In the genomic region with DNA sequence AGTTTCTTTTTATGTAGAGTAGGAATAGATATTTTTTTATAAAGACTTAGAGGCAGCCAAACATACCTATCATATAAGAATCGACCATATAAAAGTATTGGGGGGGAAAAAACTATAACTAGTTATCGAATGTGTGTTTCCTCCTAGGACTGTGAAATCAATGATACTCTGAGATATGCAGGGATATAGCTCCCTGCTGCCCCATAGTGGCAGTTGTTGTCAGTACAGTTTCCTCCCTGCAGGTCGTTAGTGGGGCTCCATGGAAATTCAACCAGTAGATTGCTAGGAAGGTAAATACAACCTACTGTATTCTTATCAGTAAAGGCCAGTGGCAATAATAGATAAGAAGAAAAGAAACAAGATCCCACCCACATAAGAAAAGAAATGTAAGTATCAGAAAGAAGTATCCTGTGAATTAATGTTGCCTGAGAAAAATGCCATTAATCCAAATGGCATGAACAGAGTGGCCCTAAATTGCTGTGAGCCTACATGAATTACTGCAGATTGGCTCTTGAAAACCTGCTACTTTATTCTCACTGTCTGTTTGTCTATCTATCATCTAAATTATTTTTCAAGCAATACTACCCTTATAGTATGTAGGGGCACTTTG, we compare ENCODE assay signal across 8 cellular contexts.
DNase-seq lines count a peak whose midpoint lies in the region; ATAC-seq, FAIRE-seq and TF ChIP-seq lines count a peak whose summit lies in the region.

No MANE protein-coding gene starts in this region.

- no peak overlapping the region for H3K9ac ChIP-seq in endothelial cell of umbilical vein (replicated peaks; ENCODE audit: extremely low read depth, insufficient read depth, low read length)

- 69% methylated on average over 3 of the region's 3 CpGs for WGBS in prostate gland

- H3K9me1 ChIP-seq in endothelial cell of umbilical vein (replicated peaks; ENCODE audit: control insufficient read depth, extremely low read depth, insufficient read depth, low read length): no peaks in the 10 kb centered on the region

- no peak overlapping the region for H3K4me3 ChIP-seq in endothelial cell of umbilical vein (replicated peaks in 1 of 3; ENCODE audit: insufficient read depth in 1 of 3, low read depth in 1 of 3, low read length in 3 of 3)
- no peak overlapping the region for H3K4me3 ChIP-seq in prostate gland
- no peak overlapping the region for H3K4me3 ChIP-seq in gastrocnemius medialis

- in situ Hi-C loops in gastrocnemius medialis (cut with MboI; ENCODE audit: low sequenced_read_pairs in 4 of 4): loop anchor here in 1 of 4 donors (10.0 kb wide), 1 partner anchor 460 kb away; no protein-coding TSS in a partner anchor

- H3K27ac Mint-ChIP-seq in activated CD8-positive, alpha-beta memory T cell treated with anti-CD3 and anti-CD28 coated beads, Interleukin-2, amount 10 ng/mL, durations not matched to agents 7 days and 5 days: no peak overlapping the region
- no peak overlapping the region for H3K27ac Mint-ChIP-seq in T-helper 17 cell

- TF ChIP-seq CTCF in endothelial cell of umbilical vein (IDR thresholded peaks at IDR 0.05; ENCODE audit: extremely low read depth in 1 of 2, insufficient read depth in 1 of 2, low read depth in 1 of 2, low read length in 2 of 2): peak; percentile 64 to 67
- peak in 3 of 4 experiments; percentile 33 to 40 (median 39) for TF ChIP-seq CTCF in prostate gland (IDR thresholded peaks at IDR 0.05)
- peak in 2 of 5 experiments; percentile 13 to 37 for TF ChIP-seq CTCF in gastrocnemius medialis (IDR thresholded peaks at IDR 0.05 in 4 of 5, conservative IDR thresholded peaks at IDR 0.05 in 1 of 5)

- H3K4me2 ChIP-seq in endothelial cell of umbilical vein (ENCODE audit: insufficient read depth, low read length): no peak overlapping the region

- no peaks in the 10 kb centered on the region for H3K27me3 ChIP-seq in endothelial cell of umbilical vein (ENCODE audit: control insufficient read depth in 2 of 2, insufficient read depth in 2 of 2, low read length in 2 of 2)
- no peaks in the 10 kb centered on the region for H3K27me3 ChIP-seq in prostate gland (replicated peaks; ENCODE audit: insufficient read depth)
- H3K27me3 ChIP-seq in gastrocnemius medialis: no peaks in the 10 kb centered on the region

- H3K36me3 ChIP-seq in endothelial cell of umbilical vein (ENCODE audit: control insufficient read depth in 2 of 2, extremely low read depth in 1 of 2, insufficient read depth in 2 of 2, low read length in 2 of 2) (no peaks in the 10 kb centered on the region), prostate gland (no peaks in the 10 kb centered on the region), gastrocnemius medialis (no peaks in the 10 kb centered on the region)

- TF ChIP-seq POLR2A in endothelial cell of umbilical vein (IDR thresholded peaks at IDR 0.05; ENCODE audit: low read depth, low read length) (no peak), prostate gland (IDR thresholded peaks at IDR 0.05) (no peak), gastrocnemius medialis (IDR thresholded peaks at IDR 0.05) (no peak)

- intact Hi-C loops in endothelial cell of umbilical vein (cut with micrococcal nuclease): loop anchor here (1.0 to 10.0 kb wide), 7 partner anchors 137 to 1113 kb away; partner anchors contain the start of gene FBN2
- intact Hi-C loops in prostate gland (cut with DNase I): no loop called here
- intact Hi-C loops in gastrocnemius medialis (cut with DNase I; ENCODE audit: low total_unique reads): no loop called here

- FAIRE-seq in endothelial cell of umbilical vein (lab: Jason Lieb, UNC): peak; percentile 49

- DNase-seq in activated CD8-positive, alpha-beta memory T cell treated with anti-CD3 and anti-CD28 coated beads, Interleukin-2, amount 10 ng/mL, durations not matched to agents 7 days and 5 days: peak; percentile 50
- no peak for DNase-seq in activated CD8-positive, alpha-beta memory T cell treated with anti-CD3 and anti-CD28 coated beads, Interleukin-2, amount 50 U/mL, for 4 hours
- DNase-seq in HT-29 (ENCODE audit: low spot score) (peak; percentile 81), T-helper 17 cell (peak in 1 of 3 donors; percentile 11), endothelial cell of umbilical vein (ENCODE audit: low read depth, low spot score) (peak; percentile 63), prostate gland (ENCODE audit: low spot score) (no peak), gastrocnemius medialis (no peak)

- peak; percentile 45 for ATAC-seq in activated CD8-positive, alpha-beta memory T cell treated with anti-CD3 and anti-CD28 coated beads, Interleukin-2, amount 10 ng/mL, durations not matched to agents 7 days and 5 days
- ATAC-seq in GM21717 (IDR thresholded peaks at IDR 0.05; ENCODE audit: unreplicated experiment) (peak; percentile 91), T-helper 17 cell (peak; percentile 59), gastrocnemius medialis (no peak)

- H3K9me3 Mint-ChIP-seq in activated CD8-positive, alpha-beta memory T cell treated with anti-CD3 and anti-CD28 coated beads, Interleukin-2, amount 10 ng/mL, durations not matched to agents 7 days and 5 days (ENCODE audit: low read depth): no peaks in the 10 kb centered on the region

- BruUV-seq in endothelial cell of umbilical vein (replicated peaks; lab: Mats Ljungman, UMichigan): no TSS peak

- H3K79me2 ChIP-seq in endothelial cell of umbilical vein (ENCODE audit: control insufficient read depth, insufficient read depth, low read length): no peaks in the 10 kb centered on the region

- no peaks in the 10 kb centered on the region for H3K4me1 ChIP-seq in endothelial cell of umbilical vein (ENCODE audit: control insufficient read depth, extremely low read depth, insufficient read depth, low read length)
- H3K4me1 ChIP-seq in prostate gland (replicated peaks): no peaks in the 10 kb centered on the region
- H3K4me1 ChIP-seq in gastrocnemius medialis: no peaks in the 10 kb centered on the region

- H3K36me3 Mint-ChIP-seq in activated CD8-positive, alpha-beta memory T cell treated with anti-CD3 and anti-CD28 coated beads, Interleukin-2, amount 10 ng/mL, durations not matched to agents 7 days and 5 days: no peaks in the 10 kb centered on the region
- no peaks in the 10 kb centered on the region for H3K36me3 Mint-ChIP-seq in T-helper 17 cell (ENCODE audit: low read depth)

- H3K4me1 Mint-ChIP-seq in activated CD8-positive, alpha-beta memory T cell treated with anti-CD3 and anti-CD28 coated beads, Interleukin-2, amount 10 ng/mL, durations not matched to agents 7 days and 5 days: no peaks in the 10 kb centered on the region
- H3K4me1 Mint-ChIP-seq in T-helper 17 cell: peaks cover 5% of the 10 kb centered on the region

- H3K4me3 Mint-ChIP-seq in activated CD8-positive, alpha-beta memory T cell treated with anti-CD3 and anti-CD28 coated beads, Interleukin-2, amount 10 ng/mL, durations not matched to agents 7 days and 5 days: no peak overlapping the region
- H3K4me3 Mint-ChIP-seq in T-helper 17 cell: no peak overlapping the region

- H4K20me1 ChIP-seq in endothelial cell of umbilical vein (replicated peaks; ENCODE audit: control insufficient read depth, extremely low read depth, insufficient read depth, low read length): no peaks in the 10 kb centered on the region

- dilution Hi-C loops in endothelial cell of umbilical vein (cut with MboI; ENCODE audit: extremely low pct_ligation_motif_present, low sequenced_read_pairs): no loop called here

- H3K27me3 Mint-ChIP-seq in activated CD8-positive, alpha-beta memory T cell treated with anti-CD3 and anti-CD28 coated beads, Interleukin-2, amount 10 ng/mL, durations not matched to agents 7 days and 5 days: no peaks in the 10 kb centered on the region
- H3K27me3 Mint-ChIP-seq in T-helper 17 cell: peaks cover 17% of the 10 kb centered on the region

- H3K27ac ChIP-seq in endothelial cell of umbilical vein (ENCODE audit: insufficient read depth, low read depth, low read length) (no peak overlapping the region), prostate gland (no peak overlapping the region), gastrocnemius medialis (no peak overlapping the region)

- CTCF ChIA-PET in activated CD8-positive, alpha-beta memory T cell treated with anti-CD3 and anti-CD28 coated beads, Interleukin-2, amount 10 ng/mL, durations not matched to agents 7 days and 5 days (lab: Charles Lee): interaction anchor here (0.7 to 1.0 kb wide), 2 partner anchors 461 to 463 kb away, joined by 3 read pairs; no protein-coding TSS in a partner anchor
- CTCF ChIA-PET in endothelial cell of umbilical vein (lab: Charles Lee): interaction anchor here (0.7 to 4.7 kb wide), 30 partner anchors 8 to 1111 kb away, joined by 3 to 35 read pairs (median 4); partner anchors contain the start of gene FBN2

- no peaks in the 10 kb centered on the region for H3K9me3 ChIP-seq in T-helper 17 cell (ENCODE audit: control insufficient read depth, low read length, poor library complexity, severe bottlenecking)
- no peaks in the 10 kb centered on the region for H3K9me3 ChIP-seq in endothelial cell of umbilical vein (replicated peaks; ENCODE audit: control insufficient read depth, insufficient read depth, low read length)
- no peaks in the 10 kb centered on the region for H3K9me3 ChIP-seq in prostate gland
- H3K9me3 ChIP-seq in gastrocnemius medialis: no peaks in the 10 kb centered on the region

- H2AFZ ChIP-seq in endothelial cell of umbilical vein (ENCODE audit: low read depth, low read length): no peak overlapping the region

- POLR2A ChIA-PET in endothelial cell of umbilical vein (lab: Charles Lee): no interaction called here

TF ChIP-seq in endothelial cell of umbilical vein, 7 proteins besides CTCF, POLR2A, EP300 and RAD21:
- no peak for TF ChIP-seq EZH2 (IDR thresholded peaks at IDR 0.05; ENCODE audit: borderline replicate concordance, low read depth, low read length, severe bottlenecking)
- TF ChIP-seq MAX (IDR thresholded peaks at IDR 0.05; ENCODE audit: insufficient read depth, insufficient read length): no peak
- no peak for TF ChIP-seq POLR2AphosphoS5 (IDR thresholded peaks at IDR 0.05; ENCODE audit: insufficient read depth, low read depth, low read length)
- TF ChIP-seq GATA2 (IDR thresholded peaks at IDR 0.05; ENCODE audit: insufficient read depth, insufficient read length, low read depth, low read length): no peak
- TF ChIP-seq MYC (IDR thresholded peaks at IDR 0.05; ENCODE audit: low read depth, low read length): no peak
TF ChIP-seq in endothelial cell of umbilical vein: peak in this region for 0.

Comparison
In these comparisons a context has a peak if more than half of its experiments do, and no peak if none do; other contexts are left out.
1. DNase-seq: peak in activated CD8-positive, alpha-beta memory T cell treated with anti-CD3 and anti-CD28 coated beads, Interleukin-2, amount 10 ng/mL, durations not matched to agents 7 days and 5 days (single experiment), HT-29 (single experiment) and endothelial cell of umbilical vein (single experiment); none in activated CD8-positive, alpha-beta memory T cell treated with anti-CD3 and anti-CD28 coated beads, Interleukin-2, amount 50 U/mL, for 4 hours (single experiment), prostate gland (single experiment) and gastrocnemius medialis (0 of 2).
2. ATAC-seq: peak in activated CD8-positive, alpha-beta memory T cell treated with anti-CD3 and anti-CD28 coated beads, Interleukin-2, amount 10 ng/mL, durations not matched to agents 7 days and 5 days (single experiment), GM21717 (single experiment) and T-helper 17 cell (single experiment); none in gastrocnemius medialis (0 of 2).